ENCODE assay signal across 24 cellular contexts in genomic region chrX:93468075-93468474, GRCh38.
DNase-seq lines count a peak whose midpoint lies in the region; FAIRE-seq and TF ChIP-seq lines count a peak whose summit lies in the region.
"Had no signal": no experiment of that assay in that cellular context is flagged by ENCODE, and none has a peak within 500 bp of the region (broad histone marks: within the 10 kb centered on the region; RNA-seq: fewer than 3 reads in every experiment).

No MANE protein-coding gene starts in this region.

- H3K36me3 ChIP-seq in bronchial epithelial cell (ENCODE audit: control insufficient read depth, insufficient read depth, low read length), result no peaks in the 10 kb centered on the region
- no peaks in the 10 kb centered on the region for H3K36me3 ChIP-seq in spleen
- H3K36me3 ChIP-seq: BE2C, BLaER1 had no signal

- H3K4me3 ChIP-seq in bronchial epithelial cell (ENCODE audit: low read depth, low read length), result no peak overlapping the region
- H3K4me3 ChIP-seq in spleen, result no peak overlapping the region
- H3K4me3 ChIP-seq: BLaER1 had no signal

- no peaks in the 10 kb centered on the region for H3K4me1 ChIP-seq in spleen
- H3K4me1 ChIP-seq: BE2C, BLaER1 had no signal

- H3K27me3 ChIP-seq in bronchial epithelial cell (ENCODE audit: control insufficient read depth, insufficient read depth, low read length) (no peaks in the 10 kb centered on the region), spleen (replicated peaks in 1 of 7) (no peaks in the 10 kb centered on the region)
- H3K27me3 ChIP-seq: BE2C had no signal

- peak; percentile 12 for DNase-seq in ELF-1 (ENCODE audit: low read depth, low spot score)
- no peak for DNase-seq in bronchial epithelial cell (ENCODE audit: low read depth)
- DNase-seq in spleen, result peak; percentile 21
- DNase-seq in COR-L47 (lab: John Stamatoyannopoulos, UW), result no peak
- DNase-seq in activated CD4-positive, alpha-beta T cell treated with anti-CD3 and anti-CD28 coated beads, Interleukin-2, amount 50 U/mL, for 4 hours, result no peak
- DNase-seq: ACHN; BE2C; C1 segment of cervical spinal cord; CD4-positive, alpha-beta memory T cell; CD4-positive, CD25-positive, alpha-beta regulatory T cell; CD8-positive, alpha-beta memory T cell; DMS 273 treated with DMSO at 0.1 percent for 48 hours; DMS153; DMS53; DMS79; DND-41; EL; GF-D8 had no signal

- H3K9me3 ChIP-seq in spleen, result no peaks in the 10 kb centered on the region
- H3K9me3 ChIP-seq: BE2C, BLaER1 had no signal

- TF ChIP-seq POLR2A in spleen (IDR thresholded peaks at IDR 0.05), result no peak

- WGBS in spleen, 5 donors, result 65 to 81% (median 76%) methylated on average over 3 to 4 of the region's 4 CpGs; no CpG with 5 or more reads in 1 of the 5 donors

- H3K27ac ChIP-seq in spleen, result no peak overlapping the region
- H3K27ac ChIP-seq: 22Rv1, BLaER1 had no signal

- intact Hi-C loops in spleen (cut with DNase I; ENCODE audit: low total_unique reads), result no loop called here

- TF ChIP-seq CTCF in bronchial epithelial cell (IDR thresholded peaks at IDR 0.05; ENCODE audit: insufficient read depth, low read length, severe bottlenecking) (no peak), spleen (IDR thresholded peaks at IDR 0.05 in 8 of 11, conservative IDR thresholded peaks at IDR 0.05 in 3 of 11) (no peak)

- peak; percentile 28 for FAIRE-seq in bronchial epithelial cell (lab: Jason Lieb, UNC)
- FAIRE-seq: A204.1, G401.6, GM12891, GM19239 had no signal

Comparison
In these comparisons a context has a peak if more than half of its experiments do, and no peak if none do; other contexts are left out.
1. DNase-seq: peak in ELF-1 (single experiment) and spleen (single experiment); none in bronchial epithelial cell (single experiment), COR-L47 (single experiment) and activated CD4-positive, alpha-beta T cell treated with anti-CD3 and anti-CD28 coated beads, Interleukin-2, amount 50 U/mL, for 4 hours (0 of 2).